ENCODE assay signal across 8 cellular contexts in the genomic region with DNA sequence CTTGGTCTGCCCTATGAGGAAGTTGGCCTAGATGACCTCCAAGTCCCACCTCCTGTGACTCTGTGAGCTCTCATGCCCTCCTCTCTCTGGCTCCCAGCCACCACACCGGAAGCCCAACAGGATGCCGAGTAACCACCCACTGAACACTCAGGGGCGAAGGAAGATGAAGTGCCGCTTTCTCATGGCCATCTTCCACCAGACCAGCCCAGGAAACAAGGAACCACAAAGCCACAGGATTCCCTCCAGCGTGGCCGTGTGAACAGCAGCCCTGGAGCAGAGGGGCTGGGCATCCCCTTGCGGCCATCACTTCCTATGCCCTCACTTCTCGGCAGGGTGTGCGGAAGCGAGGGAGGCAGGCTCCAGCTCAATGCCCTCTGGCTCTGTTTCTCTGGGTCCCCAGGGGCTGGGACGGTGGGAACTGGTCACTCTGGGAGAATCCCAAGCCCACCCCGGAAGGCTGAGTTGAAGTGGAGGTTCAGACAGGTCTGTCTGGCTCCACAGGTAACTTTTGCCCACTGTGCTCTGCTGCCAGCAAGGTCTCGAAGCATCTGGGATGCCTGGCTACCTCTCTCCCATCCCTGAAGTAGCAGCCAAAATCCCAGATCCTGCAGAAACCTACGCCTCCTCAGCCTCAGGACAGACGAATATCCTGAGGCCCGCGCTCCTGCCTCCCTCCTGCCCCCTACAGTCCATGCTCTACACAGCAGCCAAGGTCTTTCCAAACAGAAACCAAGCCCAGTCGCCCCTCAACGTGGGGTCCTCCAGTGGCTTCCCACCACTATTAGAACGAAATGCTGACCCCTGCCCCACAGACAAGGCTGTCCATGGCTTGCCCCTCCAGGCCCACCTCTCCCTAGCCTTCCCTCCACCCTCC. TPM values are rescaled to one million over a fixed set of nuclear protein-coding genes. Genes with fewer than 3 reads are reported as not detected.
DNase-seq lines count a peak whose midpoint lies in the region; ATAC-seq and TF ChIP-seq lines count a peak whose summit lies in the region.

No MANE protein-coding gene starts in this region.

- no peaks in the 10 kb centered on the region for H3K9me3 ChIP-seq in vagina

- TF ChIP-seq CTCF in BJ (IDR thresholded peaks at IDR 0.05; ENCODE audit: insufficient read depth, low read depth, low read length) (peak; percentile 96), vagina (IDR thresholded peaks at IDR 0.05) (peak in 2 of 3 experiments; percentile 65 to 83)

- peak overlapping the region; percentile 98 for H3K27ac Mint-ChIP-seq in activated naive CD4-positive, alpha-beta T cell treated with anti-CD3 and anti-CD28 coated beads, Interleukin-2, amount 50 U/mL, for 24 hours

- H3K27me3 ChIP-seq in BJ (ENCODE audit: control insufficient read depth, insufficient read depth, low read length) = no peaks in the 10 kb centered on the region
- H3K27me3 ChIP-seq in vagina = no peaks in the 10 kb centered on the region

- peak overlapping the region; percentile 94 for H3K4me3 Mint-ChIP-seq in activated naive CD4-positive, alpha-beta T cell treated with anti-CD3 and anti-CD28 coated beads, Interleukin-2, amount 50 U/mL, for 24 hours

- H3K36me3 ChIP-seq in BJ (ENCODE audit: control insufficient read depth, insufficient read depth, low read length) (peaks cover 5% of the 10 kb centered on the region; the same call in 1 of the 2 replicates), vagina (no peaks in the 10 kb centered on the region)

- no peaks in the 10 kb centered on the region for H3K27me3 Mint-ChIP-seq in activated naive CD4-positive, alpha-beta T cell treated with anti-CD3 and anti-CD28 coated beads, Interleukin-2, amount 50 U/mL, for 24 hours

- peaks cover 93% of the 10 kb centered on the region for H3K4me1 Mint-ChIP-seq in activated naive CD4-positive, alpha-beta T cell treated with anti-CD3 and anti-CD28 coated beads, Interleukin-2, amount 50 U/mL, for 24 hours

- peaks cover 6% of the 10 kb centered on the region for H3K36me3 Mint-ChIP-seq in activated naive CD4-positive, alpha-beta T cell treated with anti-CD3 and anti-CD28 coated beads, Interleukin-2, amount 50 U/mL, for 24 hours

- ATAC-seq in GM19043 (IDR thresholded peaks at IDR 0.05; ENCODE audit: low read depth, unreplicated experiment) (peak; percentile 87), HG03439 (IDR thresholded peaks at IDR 0.05; ENCODE audit: unreplicated experiment) (peak; percentile 65)

- H3K4me3 ChIP-seq in BJ (ENCODE audit: low read depth, low read length) = peak overlapping the region; percentile 7; the same call in 1 of the 2 replicates
- H3K4me3 ChIP-seq in vagina = peak overlapping the region; percentile 23 to 36

- H3K4me1 ChIP-seq in vagina = peaks cover 98% of the 10 kb centered on the region

- intact Hi-C loops in cardiac septum (cut with DNase I) (loop anchor here (1.0 kb wide), 1 partner anchor 79 kb away; no protein-coding TSS in a partner anchor), vagina (cut with DNase I) (loop anchor here (5.0 kb wide), 1 partner anchor 72 kb away; no protein-coding TSS in a partner anchor)

- peak; percentile 66 for DNase-seq in BJ (ENCODE audit: low read depth)
- DNase-seq in SK-MEL-5 (ENCODE audit: low read depth, low spot score) = peak; percentile 79
- peak; percentile 95 for DNase-seq in cardiac septum (ENCODE audit: low spot score)
- DNase-seq in renal cortical epithelial cell (ENCODE audit: low read depth) = peak; percentile 93
- no peak for DNase-seq in vagina (ENCODE audit: extremely low spot score in 2 of 2)

- in situ Hi-C loops in SK-MEL-5 (cut with HindIII; ENCODE audit: low pct_unique_long_range_greater_than_20kb, low sequenced_read_pairs) = no loop called here

- no peaks in the 10 kb centered on the region for H3K9me3 Mint-ChIP-seq in activated naive CD4-positive, alpha-beta T cell treated with anti-CD3 and anti-CD28 coated beads, Interleukin-2, amount 50 U/mL, for 24 hours

- H3K27ac ChIP-seq in vagina = peak overlapping the region; percentile 89

- CTCF ChIA-PET in BJ (lab: Yijun Ruan, JAX) = interaction anchor here (0.6 to 5.0 kb wide), 30 partner anchors 8 to 111 kb away, joined by 3 to 47 read pairs (median 4); no protein-coding TSS in a partner anchor

- TF ChIP-seq POLR2A in vagina (IDR thresholded peaks at IDR 0.05) = no peak

- POLR2A ChIA-PET in BJ (lab: Charles Lee) = no interaction called here

RNA-seq across cellular contexts. Expression of gene ECE1, which starts 44.2 kb away (rescaled TPM):
- polyA plus RNA-seq in BJ (2011; rRNA removed) = 70.7 and 150 TPM in 2 replicates
- 47.0 and 47.5 TPM in 2 replicates for polyA minus RNA-seq in BJ (2011; rRNA and poly(A)+ RNA removed)
- 14.0 and 31.0 TPM in 2 replicates for total RNA-seq in SK-MEL-5 (2014; rRNA removed; shearing (Covaris generic))
- polyA plus RNA-seq in SK-MEL-5 (2015; cell fraction: cytosol; rRNA removed) = 56.5 and 57.7 TPM in 2 replicates
- polyA plus RNA-seq in SK-MEL-5 (2015; cell fraction: nucleus; rRNA removed) = 7.6 and 23.6 TPM in 2 replicates
- total RNA-seq in cardiac septum = 55.8 TPM
- total RNA-seq in renal cortical epithelial cell = 122 and 191 TPM in 2 replicates
- total RNA-seq in vagina = 93.8 TPM

Comparison
In these comparisons a context has a peak if more than half of its experiments do, and no peak if none do; other contexts are left out.
1. DNase-seq: peak in BJ (single experiment), SK-MEL-5 (single experiment), cardiac septum (single experiment) and renal cortical epithelial cell (single experiment); none in vagina (0 of 2).